Comparison of ENCODE assay signal across 1 cellular context in the genomic region with DNA sequence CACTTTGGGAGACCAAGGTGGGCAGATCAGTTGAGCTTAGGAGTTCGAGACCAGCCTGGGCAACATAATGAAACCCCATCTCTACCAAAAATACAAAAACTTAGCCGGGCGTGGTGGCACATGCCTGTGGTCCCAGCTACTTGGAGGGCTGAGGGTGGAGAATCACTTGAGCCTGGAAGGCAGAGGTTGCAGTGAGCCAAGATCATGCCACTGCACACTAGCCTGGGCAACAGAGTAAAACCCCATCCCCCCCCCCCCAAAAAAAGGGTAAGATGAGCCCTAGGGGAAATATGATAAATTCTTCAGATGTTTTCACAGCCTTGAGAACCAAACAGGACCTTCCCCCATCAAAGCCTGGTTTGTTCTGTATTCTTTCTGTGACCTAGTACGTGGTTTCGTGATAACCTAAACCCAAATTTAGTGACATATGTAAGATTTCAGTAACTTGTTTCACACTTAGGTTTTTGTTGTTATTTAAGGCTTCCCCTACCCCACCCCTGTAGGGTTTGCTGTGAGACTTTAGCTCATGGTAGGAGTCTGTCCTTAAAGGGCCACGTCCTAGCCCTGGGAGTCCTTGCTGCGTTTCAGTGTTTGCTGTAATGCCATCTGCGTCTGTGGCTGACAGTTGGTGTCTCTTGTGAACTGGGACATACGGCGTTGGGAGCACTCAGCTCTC.
A peak's percentile ranks its signal among the peaks of the same experiment; 100 is the strongest.
TF ChIP-seq lines count a peak whose summit lies in the region.

No MANE protein-coding gene starts in this region.

TF ChIP-seq in GM12878, 131 proteins besides CTCF, POLR2A, EP300 and RAD21 (continued from another document and continues in another):
- TF ChIP-seq, protein P1, sequence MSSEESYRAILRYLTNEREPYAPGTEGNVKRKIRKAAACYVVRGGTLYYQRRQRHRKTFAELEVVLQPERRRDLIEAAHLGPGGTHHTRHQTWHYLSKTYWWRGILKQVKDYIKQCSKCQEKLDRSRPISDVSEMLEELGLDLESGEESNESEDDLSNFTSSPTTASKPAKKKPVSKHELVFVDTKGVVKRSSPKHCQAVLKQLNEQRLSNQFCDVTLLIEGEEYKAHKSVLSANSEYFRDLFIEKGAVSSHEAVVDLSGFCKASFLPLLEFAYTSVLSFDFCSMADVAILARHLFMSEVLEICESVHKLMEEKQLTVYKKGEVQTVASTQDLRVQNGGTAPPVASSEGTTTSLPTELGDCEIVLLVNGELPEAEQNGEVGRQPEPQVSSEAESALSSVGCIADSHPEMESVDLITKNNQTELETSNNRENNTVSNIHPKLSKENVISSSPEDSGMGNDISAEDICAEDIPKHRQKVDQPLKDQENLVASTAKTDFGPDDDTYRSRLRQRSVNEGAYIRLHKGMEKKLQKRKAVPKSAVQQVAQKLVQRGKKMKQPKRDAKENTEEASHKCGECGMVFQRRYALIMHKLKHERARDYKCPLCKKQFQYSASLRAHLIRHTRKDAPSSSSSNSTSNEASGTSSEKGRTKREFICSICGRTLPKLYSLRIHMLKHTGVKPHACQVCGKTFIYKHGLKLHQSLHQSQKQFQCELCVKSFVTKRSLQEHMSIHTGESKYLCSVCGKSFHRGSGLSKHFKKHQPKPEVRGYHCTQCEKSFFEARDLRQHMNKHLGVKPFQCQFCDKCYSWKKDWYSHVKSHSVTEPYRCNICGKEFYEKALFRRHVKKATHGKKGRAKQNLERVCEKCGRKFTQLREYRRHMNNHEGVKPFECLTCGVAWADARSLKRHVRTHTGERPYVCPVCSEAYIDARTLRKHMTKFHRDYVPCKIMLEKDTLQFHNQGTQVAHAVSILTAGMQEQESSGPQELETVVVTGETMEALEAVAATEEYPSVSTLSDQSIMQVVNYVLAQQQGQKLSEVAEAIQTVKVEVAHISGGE (CRISPR knock-in tag; IDR thresholded peaks at IDR 0.05): no peak
- no peak for TF ChIP-seq RB1 (IDR thresholded peaks at IDR 0.05; ENCODE audit: borderline replicate concordance)
- TF ChIP-seq, protein P2, sequence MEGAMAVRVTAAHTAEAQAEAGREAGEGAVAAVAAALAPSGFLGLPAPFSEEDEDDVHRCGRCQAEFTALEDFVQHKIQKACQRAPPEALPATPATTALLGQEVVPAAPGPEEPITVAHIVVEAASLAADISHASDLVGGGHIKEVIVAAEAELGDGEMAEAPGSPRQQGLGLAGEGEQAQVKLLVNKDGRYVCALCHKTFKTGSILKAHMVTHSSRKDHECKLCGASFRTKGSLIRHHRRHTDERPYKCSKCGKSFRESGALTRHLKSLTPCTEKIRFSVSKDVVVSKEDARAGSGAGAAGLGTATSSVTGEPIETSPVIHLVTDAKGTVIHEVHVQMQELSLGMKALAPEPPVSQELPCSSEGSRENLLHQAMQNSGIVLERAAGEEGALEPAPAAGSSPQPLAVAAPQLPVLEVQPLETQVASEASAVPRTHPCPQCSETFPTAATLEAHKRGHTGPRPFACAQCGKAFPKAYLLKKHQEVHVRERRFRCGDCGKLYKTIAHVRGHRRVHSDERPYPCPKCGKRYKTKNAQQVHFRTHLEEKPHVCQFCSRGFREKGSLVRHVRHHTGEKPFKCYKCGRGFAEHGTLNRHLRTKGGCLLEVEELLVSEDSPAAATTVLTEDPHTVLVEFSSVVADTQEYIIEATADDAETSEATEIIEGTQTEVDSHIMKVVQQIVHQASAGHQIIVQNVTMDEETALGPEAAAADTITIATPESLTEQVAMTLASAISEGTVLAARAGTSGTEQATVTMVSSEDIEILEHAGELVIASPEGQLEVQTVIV (IDR thresholded peaks at IDR 0.05; ENCODE audit: borderline replicate concordance, partially characterized antibody): no peak
- TF ChIP-seq, protein P3, sequence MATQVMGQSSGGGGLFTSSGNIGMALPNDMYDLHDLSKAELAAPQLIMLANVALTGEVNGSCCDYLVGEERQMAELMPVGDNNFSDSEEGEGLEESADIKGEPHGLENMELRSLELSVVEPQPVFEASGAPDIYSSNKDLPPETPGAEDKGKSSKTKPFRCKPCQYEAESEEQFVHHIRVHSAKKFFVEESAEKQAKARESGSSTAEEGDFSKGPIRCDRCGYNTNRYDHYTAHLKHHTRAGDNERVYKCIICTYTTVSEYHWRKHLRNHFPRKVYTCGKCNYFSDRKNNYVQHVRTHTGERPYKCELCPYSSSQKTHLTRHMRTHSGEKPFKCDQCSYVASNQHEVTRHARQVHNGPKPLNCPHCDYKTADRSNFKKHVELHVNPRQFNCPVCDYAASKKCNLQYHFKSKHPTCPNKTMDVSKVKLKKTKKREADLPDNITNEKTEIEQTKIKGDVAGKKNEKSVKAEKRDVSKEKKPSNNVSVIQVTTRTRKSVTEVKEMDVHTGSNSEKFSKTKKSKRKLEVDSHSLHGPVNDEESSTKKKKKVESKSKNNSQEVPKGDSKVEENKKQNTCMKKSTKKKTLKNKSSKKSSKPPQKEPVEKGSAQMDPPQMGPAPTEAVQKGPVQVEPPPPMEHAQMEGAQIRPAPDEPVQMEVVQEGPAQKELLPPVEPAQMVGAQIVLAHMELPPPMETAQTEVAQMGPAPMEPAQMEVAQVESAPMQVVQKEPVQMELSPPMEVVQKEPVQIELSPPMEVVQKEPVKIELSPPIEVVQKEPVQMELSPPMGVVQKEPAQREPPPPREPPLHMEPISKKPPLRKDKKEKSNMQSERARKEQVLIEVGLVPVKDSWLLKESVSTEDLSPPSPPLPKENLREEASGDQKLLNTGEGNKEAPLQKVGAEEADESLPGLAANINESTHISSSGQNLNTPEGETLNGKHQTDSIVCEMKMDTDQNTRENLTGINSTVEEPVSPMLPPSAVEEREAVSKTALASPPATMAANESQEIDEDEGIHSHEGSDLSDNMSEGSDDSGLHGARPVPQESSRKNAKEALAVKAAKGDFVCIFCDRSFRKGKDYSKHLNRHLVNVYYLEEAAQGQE (IDR thresholded peaks at IDR 0.05; ENCODE audit: low read depth, low read length): no peak
- TF ChIP-seq BCL3 (IDR thresholded peaks at IDR 0.05; ENCODE audit: borderline replicate concordance, insufficient read depth, low read depth, low read length, poor library complexity, severe bottlenecking): peak; percentile 87
- no peak for TF ChIP-seq ASH2L (IDR thresholded peaks at IDR 0.05; ENCODE audit: borderline replicate concordance, low read depth)
- TF ChIP-seq CREM (IDR thresholded peaks at IDR 0.05; ENCODE audit: low read depth): peak; percentile 87
- no peak for TF ChIP-seq NR2C2 (IDR thresholded peaks at IDR 0.05; ENCODE audit: borderline replicate concordance, control insufficient read depth, insufficient read length, low read depth)
- TF ChIP-seq, protein P4, sequence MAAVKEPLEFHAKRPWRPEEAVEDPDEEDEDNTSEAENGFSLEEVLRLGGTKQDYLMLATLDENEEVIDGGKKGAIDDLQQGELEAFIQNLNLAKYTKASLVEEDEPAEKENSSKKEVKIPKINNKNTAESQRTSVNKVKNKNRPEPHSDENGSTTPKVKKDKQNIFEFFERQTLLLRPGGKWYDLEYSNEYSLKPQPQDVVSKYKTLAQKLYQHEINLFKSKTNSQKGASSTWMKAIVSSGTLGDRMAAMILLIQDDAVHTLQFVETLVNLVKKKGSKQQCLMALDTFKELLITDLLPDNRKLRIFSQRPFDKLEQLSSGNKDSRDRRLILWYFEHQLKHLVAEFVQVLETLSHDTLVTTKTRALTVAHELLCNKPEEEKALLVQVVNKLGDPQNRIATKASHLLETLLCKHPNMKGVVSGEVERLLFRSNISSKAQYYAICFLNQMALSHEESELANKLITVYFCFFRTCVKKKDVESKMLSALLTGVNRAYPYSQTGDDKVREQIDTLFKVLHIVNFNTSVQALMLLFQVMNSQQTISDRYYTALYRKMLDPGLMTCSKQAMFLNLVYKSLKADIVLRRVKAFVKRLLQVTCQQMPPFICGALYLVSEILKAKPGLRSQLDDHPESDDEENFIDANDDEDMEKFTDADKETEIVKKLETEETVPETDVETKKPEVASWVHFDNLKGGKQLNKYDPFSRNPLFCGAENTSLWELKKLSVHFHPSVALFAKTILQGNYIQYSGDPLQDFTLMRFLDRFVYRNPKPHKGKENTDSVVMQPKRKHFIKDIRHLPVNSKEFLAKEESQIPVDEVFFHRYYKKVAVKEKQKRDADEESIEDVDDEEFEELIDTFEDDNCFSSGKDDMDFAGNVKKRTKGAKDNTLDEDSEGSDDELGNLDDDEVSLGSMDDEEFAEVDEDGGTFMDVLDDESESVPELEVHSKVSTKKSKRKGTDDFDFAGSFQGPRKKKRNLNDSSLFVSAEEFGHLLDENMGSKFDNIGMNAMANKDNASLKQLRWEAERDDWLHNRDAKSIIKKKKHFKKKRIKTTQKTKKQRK (IDR thresholded peaks at IDR 0.05; ENCODE audit: low read depth, low read length): no peak
- TF ChIP-seq, protein P5, sequence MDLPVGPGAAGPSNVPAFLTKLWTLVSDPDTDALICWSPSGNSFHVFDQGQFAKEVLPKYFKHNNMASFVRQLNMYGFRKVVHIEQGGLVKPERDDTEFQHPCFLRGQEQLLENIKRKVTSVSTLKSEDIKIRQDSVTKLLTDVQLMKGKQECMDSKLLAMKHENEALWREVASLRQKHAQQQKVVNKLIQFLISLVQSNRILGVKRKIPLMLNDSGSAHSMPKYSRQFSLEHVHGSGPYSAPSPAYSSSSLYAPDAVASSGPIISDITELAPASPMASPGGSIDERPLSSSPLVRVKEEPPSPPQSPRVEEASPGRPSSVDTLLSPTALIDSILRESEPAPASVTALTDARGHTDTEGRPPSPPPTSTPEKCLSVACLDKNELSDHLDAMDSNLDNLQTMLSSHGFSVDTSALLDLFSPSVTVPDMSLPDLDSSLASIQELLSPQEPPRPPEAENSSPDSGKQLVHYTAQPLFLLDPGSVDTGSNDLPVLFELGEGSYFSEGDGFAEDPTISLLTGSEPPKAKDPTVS (IDR thresholded peaks at IDR 0.05; ENCODE audit: low read depth, low read length): no peak
- TF ChIP-seq MLLT1 (IDR thresholded peaks at IDR 0.05): no peak
- TF ChIP-seq CBX5 (IDR thresholded peaks at IDR 0.05; ENCODE audit: low read depth): no peak
- TF ChIP-seq ZNF592 (IDR thresholded peaks at IDR 0.05): peak; percentile 60; the same call in 1 of the 2 replicates
- no peak for TF ChIP-seq CEBPB (IDR thresholded peaks at IDR 0.05; ENCODE audit: borderline replicate concordance in 1 of 2, low read depth in 2 of 2, low read length in 2 of 2)
- peak; percentile 59 for TF ChIP-seq MTA2 (IDR thresholded peaks at IDR 0.05; ENCODE audit: low read depth)
- TF ChIP-seq POLR2AphosphoS5 (IDR thresholded peaks at IDR 0.05; ENCODE audit: low read length): no peak
- no peak for TF ChIP-seq ZNF622 (IDR thresholded peaks at IDR 0.05)
- TF ChIP-seq NBN (IDR thresholded peaks at IDR 0.05): peak; percentile 55; the same call in 1 of the 2 replicates
- TF ChIP-seq PAX8 (IDR thresholded peaks at IDR 0.05): no peak
- TF ChIP-seq NR2C1 (IDR thresholded peaks at IDR 0.05): peak; percentile 39; the same call in 1 of the 2 replicates
- TF ChIP-seq RFX5 (IDR thresholded peaks at IDR 0.05; ENCODE audit: low read depth, low read length): no peak
- TF ChIP-seq SMAD5 (IDR thresholded peaks at IDR 0.05; ENCODE audit: low read depth): 0 out of 2 replicates have a peak, but pooled peaks have one; percentile 19
- 0 out of 2 replicates have a peak, but pooled peaks have one; percentile 11 for TF ChIP-seq IRF4 (IDR thresholded peaks at IDR 0.05; ENCODE audit: low read depth, low read length)
- TF ChIP-seq ZSCAN29 (IDR thresholded peaks at IDR 0.05): no peak
- TF ChIP-seq JUNB (IDR thresholded peaks at IDR 0.05): peak; percentile 35
- TF ChIP-seq SIN3A (IDR thresholded peaks at IDR 0.05; ENCODE audit: low read depth, low read length): no peak; the same call in 1 of the 2 replicates
